In the genomic region with DNA sequence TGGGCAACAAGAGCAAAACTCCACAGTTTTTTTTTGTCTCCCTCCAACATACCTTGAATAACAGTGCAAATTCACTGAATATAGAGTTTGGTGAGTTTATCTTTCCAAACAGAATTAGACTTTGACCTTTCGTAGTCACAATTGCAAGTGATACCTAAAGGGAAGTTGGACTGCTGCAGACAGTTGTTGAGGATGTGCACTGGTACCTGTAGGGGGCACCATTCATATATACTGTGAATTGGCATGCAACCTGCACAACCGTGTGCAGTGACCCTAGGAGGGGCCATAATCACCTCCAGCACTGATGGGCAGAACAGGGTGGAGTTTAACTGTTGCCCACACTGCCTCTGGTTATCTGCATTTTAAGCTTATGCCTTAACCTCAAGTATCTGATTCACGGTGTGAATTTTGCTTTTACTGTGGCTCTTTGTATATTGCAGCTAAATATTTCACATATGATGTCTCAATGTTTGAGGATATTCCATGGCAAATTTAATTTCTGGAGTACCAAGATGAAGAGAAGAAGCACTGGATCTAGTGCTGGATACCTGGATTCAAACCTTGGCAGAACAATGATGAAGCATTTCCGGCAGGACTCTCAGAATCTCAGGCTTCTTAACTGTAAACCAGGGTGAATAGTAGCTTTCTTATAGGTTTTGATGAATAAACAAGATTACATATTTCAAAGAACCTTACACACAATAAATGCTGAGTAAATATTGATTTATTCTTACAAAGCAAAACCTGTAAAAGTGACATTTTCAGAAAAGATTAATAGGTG, we compare ENCODE assay signal across 9 cellular contexts.
DNase-seq lines count a peak whose midpoint lies in the region; ATAC-seq and TF ChIP-seq lines count a peak whose summit lies in the region.
"Had no signal": no experiment of that assay in that cellular context is flagged by ENCODE, and none has a peak within 500 bp of the region (broad histone marks: within the 10 kb centered on the region; RNA-seq: fewer than 3 reads in every experiment).

No MANE protein-coding gene starts in this region.

- CTCF ChIA-PET in T-cell (lab: Charles Lee), result interaction anchor here (0.6 to 1.2 kb wide), 3 partner anchors 14 to 900 kb away, joined by 4 to 5 read pairs (median 4); no protein-coding TSS in a partner anchor

- peak; percentile 48 for TF ChIP-seq CTCF in fibroblast of villous mesenchyme (IDR thresholded peaks at IDR 0.05; ENCODE audit: insufficient read depth, low read depth, low read length)

- POLR2A ChIA-PET in T-cell (lab: Charles Lee), result no interaction called here

- ATAC-seq in GM21723 (IDR thresholded peaks at IDR 0.05; ENCODE audit: unreplicated experiment) (peak; percentile 70), HG03378 (IDR thresholded peaks at IDR 0.05; ENCODE audit: unreplicated experiment) (no peak), T-cell (replicated peaks in 1 of 4) (no peak)

- no peaks in the 10 kb centered on the region for H3K4me1 Mint-ChIP-seq in T-cell

- no peaks in the 10 kb centered on the region for H3K9me3 Mint-ChIP-seq in T-cell

- no peaks in the 10 kb centered on the region for H3K36me3 Mint-ChIP-seq in T-cell

- no peak overlapping the region for H3K4me3 ChIP-seq in fibroblast of villous mesenchyme (ENCODE audit: low read depth, low read length)
- H3K4me3 ChIP-seq: BLaER1 had no signal

- H3K27ac Mint-ChIP-seq in T-cell, result no peak overlapping the region

- H3K27me3 Mint-ChIP-seq in T-cell, result peaks cover 0 to 2% of the 10 kb centered on the region in 2 donors

- peak; percentile 18 for DNase-seq in NCI-H146 (lab: John Stamatoyannopoulos, UW)
- DNase-seq in NCI-H146 treated with DMSO at 0.1 percent for 48 hours (lab: John Stamatoyannopoulos, UW; ENCODE audit: unreplicated experiment), result no peak
- peak; percentile 48 for DNase-seq in NOMO-1 treated with DMSO at 0.1 percent for 48 hours (lab: John Stamatoyannopoulos, UW; ENCODE audit: unreplicated experiment)
- DNase-seq in fibroblast of villous mesenchyme (ENCODE audit: low read depth), result peak; percentile 68
- DNase-seq in cortex of kidney (lab: John Stamatoyannopoulos, UW), result no peak
- DNase-seq in T-cell, result no peak

- H3K4me3 Mint-ChIP-seq in T-cell, result no peak overlapping the region

Comparison
In these comparisons a context has a peak if more than half of its experiments do, and no peak if none do; other contexts are left out.
1. DNase-seq: peak in NCI-H146 (single experiment), NOMO-1 treated with DMSO at 0.1 percent for 48 hours (single experiment) and fibroblast of villous mesenchyme (single experiment); none in NCI-H146 treated with DMSO at 0.1 percent for 48 hours (single experiment), cortex of kidney (single experiment) and T-cell (0 of 34).